In genomic region chr5:100175346-100175745, GRCh38 we compare ENCODE assay signal across 24 cellular contexts.
"Had no signal": no experiment of that assay in that cellular context is flagged by ENCODE, and none has a peak within 500 bp of the region (broad histone marks: within the 10 kb centered on the region; RNA-seq: fewer than 3 reads in every experiment).

No MANE protein-coding gene starts in this region.

- ATAC-seq: activated T-cell treated with anti-CD3 and anti-CD28 coated beads, Interleukin-2, amount 50 U/mL, for 72 hours; effector memory CD8-positive, alpha-beta T cell; heart left ventricle; WTC11 had no signal

- DNase-seq: activated CD4-positive, alpha-beta memory T cell treated with anti-CD3 and anti-CD28 coated beads, Interleukin-2, amount 10 ng/mL, durations not matched to agents 7 days and 5 days; activated CD4-positive, alpha-beta T cell treated with anti-CD3 and anti-CD28 coated beads for 1 hour; activated CD4-positive, alpha-beta T cell treated with anti-CD3 and anti-CD28 coated beads for 4 hours; activated CD4-positive, alpha-beta T cell treated with anti-CD3 and anti-CD28 coated beads, Interleukin-2, amount 10 ng/mL, durations not matched to agents 7 days and 5 days; activated CD4-positive, alpha-beta T cell treated with anti-CD3 and anti-CD28 coated beads, Interleukin-2, amount 50 U/mL, for 4 hours; activated CD8-positive, alpha-beta memory T cell treated with anti-CD3 and anti-CD28 coated beads, Interleukin-2, amount 50 U/mL, for 48 hours; activated gamma-delta T cell; activated naive CD4-positive, alpha-beta T cell; activated naive CD4-positive, alpha-beta T cell treated with anti-CD3 and anti-CD28 coated beads, Interleukin-2, amount 50 U/mL, for 16 hours; activated T-cell treated with anti-CD3 and anti-CD28 coated beads for 4 hours; activated T-cell treated with anti-CD3 and anti-CD28 coated beads, Interleukin-2, amount 50 U/mL, for 24 hours; activated T-cell treated with anti-CD3 and anti-CD28 coated beads, Interleukin-2, amount 50 U/mL, for 72 hours; amniotic stem cell; anterior cingulate cortex; caudate nucleus; cortex of kidney; dermis blood vessel endothelial cell; effector CD4-positive, alpha-beta T cell; effector memory CD8-positive, alpha-beta T cell; esophagus squamous epithelium; glutamatergic neuron; heart left ventricle; T-helper 2 cell had no signal
